In the genomic region with DNA sequence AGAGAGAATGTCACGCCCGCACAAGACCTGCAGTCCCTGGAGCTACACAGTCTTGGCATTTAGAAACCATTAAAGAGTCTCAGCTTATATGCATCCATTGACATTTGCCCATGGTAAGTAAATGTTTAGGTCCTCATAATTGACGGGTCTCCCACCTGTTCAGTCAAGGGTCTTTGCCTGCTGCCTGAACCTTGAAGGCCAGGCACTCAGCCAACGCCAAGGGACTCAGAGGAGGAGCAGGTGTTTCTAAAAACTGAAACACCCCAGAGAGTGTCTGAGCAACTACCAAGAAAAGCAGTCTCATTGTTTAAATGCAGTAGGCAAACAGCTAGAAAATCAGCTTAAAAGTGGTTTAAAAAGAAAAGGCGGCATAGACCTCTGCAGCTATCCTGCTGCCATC, we compare ENCODE assay signal across 20 cellular contexts.
DNase-seq lines count a peak whose midpoint lies in the region; FAIRE-seq and TF ChIP-seq lines count a peak whose summit lies in the region.
"Had no signal": no experiment of that assay in that cellular context is flagged by ENCODE, and none has a peak within 500 bp of the region (broad histone marks: within the 10 kb centered on the region; RNA-seq: fewer than 3 reads in every experiment).

No MANE protein-coding gene starts in this region.

- H3K27ac Mint-ChIP-seq in astrocyte (ENCODE audit: unreplicated experiment), result no peak overlapping the region
- H3K27ac Mint-ChIP-seq: CD8-positive, alpha-beta T cell had no signal

- no peak overlapping the region for H3K4me3 Mint-ChIP-seq in astrocyte (ENCODE audit: unreplicated experiment)
- H3K4me3 Mint-ChIP-seq: CD8-positive, alpha-beta T cell had no signal

- H3K4me3 ChIP-seq in astrocyte (ENCODE audit: insufficient read depth, low read depth, low read length) (no peak overlapping the region), PC-9 (no peak overlapping the region)

- no peak for FAIRE-seq in astrocyte (lab: Jason Lieb, UNC)
- FAIRE-seq: GM12892, GM19239 had no signal

- no peaks in the 10 kb centered on the region for H3K9me2 ChIP-seq in PC-9 (ENCODE audit: insufficient read depth)

- peak; percentile 34 to 40 for DNase-seq in NCI-H524 (lab: John Stamatoyannopoulos, UW)
- no peak for DNase-seq in NCI-H524 treated with DMSO at 0.1 percent for 48 hours (lab: John Stamatoyannopoulos, UW)
- peak; percentile 46 for DNase-seq in NCI-H1436 (lab: John Stamatoyannopoulos, UW)
- peak; percentile 81 for DNase-seq in NCI-H2171 treated with DMSO at 0.1 percent for 48 hours (lab: John Stamatoyannopoulos, UW)
- DNase-seq in astrocyte (ENCODE audit: low read depth), result peak; percentile 3
- no peak for DNase-seq in activated T-cell treated with anti-CD3 and anti-CD28 coated beads, Interleukin-2, amount 50 U/mL, for 1 hour
- DNase-seq in NCI-H2081 treated with DMSO at 0.1 percent for 48 hours (lab: John Stamatoyannopoulos, UW), result no peak
- DNase-seq in PC-9, result no peak
- DNase-seq: C1 segment of cervical spinal cord; CD8-positive, alpha-beta T cell; DMS153; DND-41; KBM-7; NCI-H446; NCI-H774; SHP77; T-helper 1 cell had no signal

- H4K20me1 ChIP-seq in astrocyte (ENCODE audit: insufficient read depth, low read length), result no peaks in the 10 kb centered on the region
- no peaks in the 10 kb centered on the region for H4K20me1 ChIP-seq in PC-9 (ENCODE audit: insufficient read depth)

- intact Hi-C loops in PC-9 (cut with micrococcal nuclease; ENCODE audit: unreplicated experiment), result no loop called here

- no peaks in the 10 kb centered on the region for H3K4me1 Mint-ChIP-seq in astrocyte (ENCODE audit: low read depth, unreplicated experiment)

- no peaks in the 10 kb centered on the region for H3F3A ChIP-seq in PC-9 (ENCODE audit: insufficient read depth, low read depth)

- no peaks in the 10 kb centered on the region for H3K4me1 ChIP-seq in astrocyte (ENCODE audit: insufficient read depth, low read length)
- H3K4me1 ChIP-seq in PC-9 (replicated peaks; ENCODE audit: insufficient read depth), result no peaks in the 10 kb centered on the region

- no peaks in the 10 kb centered on the region for H3K36me3 Mint-ChIP-seq in astrocyte (ENCODE audit: low read depth, unreplicated experiment)
- H3K36me3 Mint-ChIP-seq: CD8-positive, alpha-beta T cell had no signal

- no peak overlapping the region for H3K9ac ChIP-seq in astrocyte (ENCODE audit: low read length)

- TF ChIP-seq CTCF in astrocyte (IDR thresholded peaks at IDR 0.05; ENCODE audit: insufficient read depth, low read depth, low read length) (no peak), PC-9 (conservative IDR thresholded peaks at IDR 0.05) (no peak)

- H3K9me3 ChIP-seq in astrocyte (ENCODE audit: insufficient read depth, low read depth, low read length), result no peaks in the 10 kb centered on the region
- H3K9me3 ChIP-seq in PC-9 (ENCODE audit: insufficient read depth, low read depth), result no peaks in the 10 kb centered on the region

- no TSS peak for BruUV-seq in PC-9 (replicated peaks; lab: Mats Ljungman, UMichigan)

- peaks cover 4% of the 10 kb centered on the region for H3K9me3 Mint-ChIP-seq in astrocyte (ENCODE audit: unreplicated experiment)

- H2AFZ ChIP-seq in astrocyte (ENCODE audit: low read depth, low read length) (no peak overlapping the region), PC-9 (no peak overlapping the region)

- CTCF ChIA-PET in PC-9 (lab: Charles Lee), result no interaction called here

- H3K36me3 ChIP-seq in astrocyte (ENCODE audit: insufficient read depth, low read length) (no peaks in the 10 kb centered on the region), PC-9 (ENCODE audit: low read depth) (no peaks in the 10 kb centered on the region)

- no peaks in the 10 kb centered on the region for H3K27me3 ChIP-seq in astrocyte (ENCODE audit: insufficient read depth, low read length)
- H3K27me3 ChIP-seq in PC-9 (ENCODE audit: insufficient read depth, low read depth), result no peaks in the 10 kb centered on the region

- no peak overlapping the region for H3K27ac ChIP-seq in astrocyte (ENCODE audit: low read depth, low read length)
- H3K27ac ChIP-seq in PC-9, result no peak overlapping the region
- H3K27ac ChIP-seq: RWPE1 had no signal

- H3K79me2 ChIP-seq in astrocyte (ENCODE audit: insufficient read depth, low read length), result no peaks in the 10 kb centered on the region
- H3K79me2 ChIP-seq in PC-9 (ENCODE audit: low read depth), result no peaks in the 10 kb centered on the region

- POLR2A ChIA-PET in PC-9 (lab: Charles Lee; ENCODE audit: unreplicated experiment), result no interaction called here

- H3K4me2 ChIP-seq in astrocyte (ENCODE audit: low read length), result no peak overlapping the region
- no peak overlapping the region for H3K4me2 ChIP-seq in PC-9

- peaks cover 3% of the 10 kb centered on the region for H3K27me3 Mint-ChIP-seq in astrocyte (ENCODE audit: low read depth, unreplicated experiment)

Comparison
In these comparisons a context has a peak if more than half of its experiments do, and no peak if none do; other contexts are left out.
1. DNase-seq: peak in NCI-H524 (2 of 2), NCI-H1436 (single experiment), NCI-H2171 treated with DMSO at 0.1 percent for 48 hours (single experiment) and astrocyte (single experiment); none in NCI-H524 treated with DMSO at 0.1 percent for 48 hours (single experiment), activated T-cell treated with anti-CD3 and anti-CD28 coated beads, Interleukin-2, amount 50 U/mL, for 1 hour (single experiment), NCI-H2081 treated with DMSO at 0.1 percent for 48 hours (single experiment) and PC-9 (0 of 2).